ENCODE assay signal across 9 cellular contexts in genomic region chr6:13668291-13668928, GRCh38. TPM values are rescaled to one million over a fixed set of nuclear protein-coding genes. Genes with fewer than 3 reads are reported as not detected.
DNase-seq lines count a peak whose midpoint lies in the region; ATAC-seq and TF ChIP-seq lines count a peak whose summit lies in the region.
"Had no signal": no experiment of that assay in that cellular context is flagged by ENCODE, and none has a peak within 500 bp of the region (broad histone marks: within the 10 kb centered on the region; RNA-seq: fewer than 3 reads in every experiment).

No MANE protein-coding gene starts in this region.

- H3K27me3 ChIP-seq in IMR-90 (ENCODE audit: control insufficient read depth, insufficient read depth, low read length), result no peaks in the 10 kb centered on the region
- H3K27me3 ChIP-seq in H9 (ENCODE audit: insufficient read depth, low read length), result no peaks in the 10 kb centered on the region

- no peak for TF ChIP-seq RAD21 in IMR-90 (IDR thresholded peaks at IDR 0.05; ENCODE audit: low read length)

- H3K56ac ChIP-seq in IMR-90 (ENCODE audit: extremely low read depth, insufficient read depth, low read length), result no peak overlapping the region
- no peak overlapping the region for H3K56ac ChIP-seq in H9 (ENCODE audit: insufficient read length, low read depth, low read length)

- no peak overlapping the region for H3K14ac ChIP-seq in IMR-90 (replicated peaks; ENCODE audit: low read depth, low read length)
- no peak overlapping the region for H3K14ac ChIP-seq in H9 (ENCODE audit: insufficient read depth, low read length)

- no peak for TF ChIP-seq POLR2A in IMR-90 (IDR thresholded peaks at IDR 0.05; ENCODE audit: low read depth, low read length)

- H3T11ph ChIP-seq in H9 (ENCODE audit: low read length), result no peak overlapping the region

- peaks cover 3% of the 10 kb centered on the region; the same call in 1 of the 2 replicates for H3K4me1 ChIP-seq in IMR-90 (ENCODE audit: control insufficient read depth, insufficient read depth, low read length)
- no peaks in the 10 kb centered on the region; the same call in 1 of the 2 replicates for H3K4me1 ChIP-seq in H9 (ENCODE audit: insufficient read depth, low read length)

- TF ChIP-seq CTCF in IMR-90 (conservative IDR thresholded peaks at IDR 0.05; ENCODE audit: low read depth, low read length) (no peak), H9 (conservative IDR thresholded peaks at IDR 0.05) (no peak)

- no peak overlapping the region for H3K4me3 ChIP-seq in IMR-90 (ENCODE audit: insufficient read depth, low read depth, low read length)

- BruUV-seq in IMR-90 (replicated peaks; lab: Mats Ljungman, UMichigan), result no TSS peak

- H3K79me1 ChIP-seq in IMR-90 (ENCODE audit: low read depth in 1 of 2, low read length in 2 of 2) (peaks cover 18 to 51% of the 10 kb centered on the region in 2 experiments), H9 (ENCODE audit: insufficient read depth, low read depth, low read length, poor library complexity, severe bottlenecking) (no peaks in the 10 kb centered on the region)

- no peak overlapping the region for H4K91ac ChIP-seq in IMR-90 (ENCODE audit: insufficient read depth, low read depth, low read length)
- H4K91ac ChIP-seq in H9 (ENCODE audit: insufficient read length, low read depth, low read length), result no peak overlapping the region

- H4K8ac ChIP-seq in IMR-90 (ENCODE audit: low read depth in 2 of 2, low read length in 2 of 2) (no peak overlapping the region), H9 (replicated peaks; ENCODE audit: insufficient read length, low read depth, low read length) (no peak overlapping the region)

- no peak overlapping the region for H2AK9ac ChIP-seq in IMR-90 (replicated peaks; ENCODE audit: low read depth, low read length, poor library complexity)

- peak; percentile 60 for ATAC-seq in activated T-cell treated with anti-CD3 and anti-CD28 coated beads, Interleukin-2, amount 50 U/mL, for 4 hours
- ATAC-seq in IMR-90 (ENCODE audit: low read depth), result no peak
- peak; percentile 91 for ATAC-seq in activated naive CD8-positive, alpha-beta T cell treated with anti-CD3 and anti-CD28 coated beads, Interleukin-2, amount 50 U/mL, for 24 hours
- ATAC-seq in stimulated activated naive CD8-positive, alpha-beta T cell treated with anti-CD3 and anti-CD28 coated beads, Interleukin-15, Interleukin-2, amounts not matched to agents 100 U/mL and 50 U/mL, for 24 hours, result peak; percentile 92
- ATAC-seq in GM18511 (IDR thresholded peaks at IDR 0.05; ENCODE audit: unreplicated experiment), result no peak

- no peaks in the 10 kb centered on the region; the same call in 1 of the 2 replicates for H3K9me1 ChIP-seq in IMR-90 (ENCODE audit: insufficient read depth, low read length)

- H3K4me3 Mint-ChIP-seq in activated T-cell treated with anti-CD3 and anti-CD28 coated beads, Interleukin-2, amount 50 U/mL, for 4 hours, result peak overlapping the region; percentile 54
- peak overlapping the region; percentile 39 for H3K4me3 Mint-ChIP-seq in activated naive CD8-positive, alpha-beta T cell treated with anti-CD3 and anti-CD28 coated beads, Interleukin-2, amount 50 U/mL, for 24 hours
- no peak overlapping the region for H3K4me3 Mint-ChIP-seq in H9

- H3K9me3 ChIP-seq in IMR-90 (ENCODE audit: control insufficient read depth, insufficient read depth, low read length) (no peaks in the 10 kb centered on the region), H9 (ENCODE audit: control insufficient read depth, low read depth, low read length) (no peaks in the 10 kb centered on the region)

- CTCF ChIA-PET in IMR-90 (lab: Yijun Ruan, JAX), result no interaction called here

- no peak overlapping the region for H3K4ac ChIP-seq in IMR-90 (ENCODE audit: low read depth, low read length)
- H3K4ac ChIP-seq in H9 (ENCODE audit: low read depth, low read length), result no peak overlapping the region

- no peak overlapping the region for H3K23ac ChIP-seq in IMR-90 (ENCODE audit: low read depth, low read length)
- no peak overlapping the region for H3K23ac ChIP-seq in H9 (ENCODE audit: insufficient read length, low read depth, low read length)

- H2BK5ac ChIP-seq in IMR-90 (ENCODE audit: low read depth, low read length, poor library complexity, severe bottlenecking), result no peak overlapping the region
- no peak overlapping the region for H2BK5ac ChIP-seq in H9 (ENCODE audit: insufficient read length, low read length)

- H4K5ac ChIP-seq in IMR-90 (ENCODE audit: low read depth, low read length) (no peak overlapping the region), H9 (ENCODE audit: insufficient read length, low read depth, low read length) (no peak overlapping the region)

- H3K4me2 ChIP-seq in IMR-90 (ENCODE audit: low read depth, low read length) (no peak overlapping the region), H9 (ENCODE audit: insufficient read depth, insufficient read length, low read length) (no peak overlapping the region)

- no peak for DNase-seq in activated T-cell treated with anti-CD3 and anti-CD28 coated beads, Interleukin-2, amount 50 U/mL, for 4 hours
- DNase-seq in activated T-cell treated with anti-CD3 and anti-CD28 coated beads for 4 hours (no peak), IMR-90 (no peak), H9 (no peak), T1000 (lab: John Stamatoyannopoulos, UW) (no peak)
- DNase-seq in activated naive CD8-positive, alpha-beta T cell treated with anti-CD3 and anti-CD28 coated beads, Interleukin-2, amount 50 U/mL, for 24 hours, result no peak
- no peak for DNase-seq in stimulated activated naive CD8-positive, alpha-beta T cell treated with anti-CD3 and anti-CD28 coated beads, Interleukin-15, Interleukin-2, amounts not matched to agents 100 U/mL and 50 U/mL, for 24 hours
- DNase-seq: NCI-H69 had no signal

- peaks cover 89% of the 10 kb centered on the region for H3K4me1 Mint-ChIP-seq in activated T-cell treated with anti-CD3 and anti-CD28 coated beads, Interleukin-2, amount 50 U/mL, for 4 hours (ENCODE audit: low read depth)
- peaks cover 90% of the 10 kb centered on the region for H3K4me1 Mint-ChIP-seq in activated naive CD8-positive, alpha-beta T cell treated with anti-CD3 and anti-CD28 coated beads, Interleukin-2, amount 50 U/mL, for 24 hours
- H3K4me1 Mint-ChIP-seq in H9, result peaks cover 25 to 47% of the 10 kb centered on the region in 2 experiments

- H4K20me1 ChIP-seq in IMR-90 (ENCODE audit: insufficient read depth, low read length) (peaks cover 50% of the 10 kb centered on the region), H9 (ENCODE audit: control insufficient read depth, insufficient read depth, insufficient read length) (no peaks in the 10 kb centered on the region)

- H3K9me3 Mint-ChIP-seq in activated T-cell treated with anti-CD3 and anti-CD28 coated beads, Interleukin-2, amount 50 U/mL, for 4 hours, result no peaks in the 10 kb centered on the region
- H3K9me3 Mint-ChIP-seq in activated naive CD8-positive, alpha-beta T cell treated with anti-CD3 and anti-CD28 coated beads, Interleukin-2, amount 50 U/mL, for 24 hours, result no peaks in the 10 kb centered on the region
- H3K9me3 Mint-ChIP-seq in H9, result peaks cover 4% of the 10 kb centered on the region in 2 experiments; a peak in 3 of 5 replicates

- H2BK120ac ChIP-seq in IMR-90 (ENCODE audit: low read depth, low read length) (no peak overlapping the region), H9 (ENCODE audit: low read depth, low read length, poor library complexity, severe bottlenecking) (no peak overlapping the region)

- intact Hi-C loops in IMR-90 (cut with micrococcal nuclease), result loop anchor here (5.0 kb wide), 1 partner anchor 36 kb away; no protein-coding TSS in a partner anchor

- H2BK15ac ChIP-seq in IMR-90 (ENCODE audit: low read depth, low read length) (no peak overlapping the region), H9 (ENCODE audit: low read depth, low read length) (no peak overlapping the region)

- H2BK12ac ChIP-seq in H9 (ENCODE audit: insufficient read length, low read depth, low read length), result no peak overlapping the region

- H2AK5ac ChIP-seq in IMR-90 (ENCODE audit: low read depth, low read length) (no peak overlapping the region), H9 (ENCODE audit: insufficient read length, low read length) (no peak overlapping the region)

- H2BK20ac ChIP-seq in IMR-90 (ENCODE audit: low read depth, low read length) (no peak overlapping the region), H9 (ENCODE audit: low read depth, low read length, poor library complexity, severe bottlenecking) (no peak overlapping the region)

- H3K79me2 ChIP-seq in H9 (ENCODE audit: insufficient read depth, low read length), result no peaks in the 10 kb centered on the region; the same call in 1 of the 2 replicates

- peaks cover 5% of the 10 kb centered on the region for H3K36me3 Mint-ChIP-seq in activated T-cell treated with anti-CD3 and anti-CD28 coated beads, Interleukin-2, amount 50 U/mL, for 4 hours (ENCODE audit: insufficient read depth)
- H3K36me3 Mint-ChIP-seq in activated naive CD8-positive, alpha-beta T cell treated with anti-CD3 and anti-CD28 coated beads, Interleukin-2, amount 50 U/mL, for 24 hours (ENCODE audit: low read depth), result peaks cover 15% of the 10 kb centered on the region
- H3K36me3 Mint-ChIP-seq in H9 (ENCODE audit: insufficient read depth in 1 of 3, low read depth in 3 of 3), result peaks cover 3 to 11% (median 9%) of the 10 kb centered on the region in 3 experiments; a peak in 4 of 7 replicates

- dilution Hi-C loops in IMR-90 (cut with HindIII; ENCODE audit: low sequenced_read_pairs, unreplicated experiment), result no loop called here

- no peaks in the 10 kb centered on the region for H3K36me3 ChIP-seq in IMR-90 (ENCODE audit: control insufficient read depth, insufficient read depth, low read length)

- no CpG with 5 or more reads among the region's 2 CpGs for WGBS in IMR-90 (ENCODE audit: extremely low coverage in 2 of 2, insufficient read length in 1 of 2), 2 experiments
- WGBS in H9 (ENCODE audit: extremely low coverage, insufficient read length, low lambda C conversion rate), result no CpG with 5 or more reads among the region's 2 CpGs

- no peaks in the 10 kb centered on the region for H3K23me2 ChIP-seq in H9 (ENCODE audit: insufficient read length, low read depth, low read length, poor library complexity, severe bottlenecking)

- peak overlapping the region; percentile 80 for H3K27ac Mint-ChIP-seq in activated naive CD8-positive, alpha-beta T cell treated with anti-CD3 and anti-CD28 coated beads, Interleukin-2, amount 50 U/mL, for 24 hours
- H3K27ac Mint-ChIP-seq in H9, result peak overlapping the region in 1 of 3 experiments; percentile 74; a peak in 3 of 7 replicates

- POLR2A ChIA-PET in IMR-90 (lab: Charles Lee; ENCODE audit: unreplicated experiment), result no interaction called here

- in situ Hi-C loops in IMR-90 (cut with MboI; ENCODE audit: low sequenced_read_pairs), result no loop called here

- H3K27ac ChIP-seq in IMR-90 (ENCODE audit: insufficient read depth, low read length) (no peak overlapping the region), H9 (ENCODE audit: insufficient read length, low read depth, low read length) (no peak overlapping the region)

- H2AFZ ChIP-seq in IMR-90 (replicated peaks; ENCODE audit: low read length, poor library complexity) (no peak overlapping the region), H9 (ENCODE audit: low read length) (no peak overlapping the region)

- H3K9ac ChIP-seq in IMR-90 (ENCODE audit: low read depth, low read length) (no peak overlapping the region), H9 (ENCODE audit: extremely low read depth, insufficient read length, low read length) (no peak overlapping the region)

- H3K18ac ChIP-seq in IMR-90 (ENCODE audit: low read depth, low read length) (no peak overlapping the region), H9 (ENCODE audit: insufficient read length, low read depth, low read length) (no peak overlapping the region)

- no peaks in the 10 kb centered on the region for H3K27me3 Mint-ChIP-seq in activated T-cell treated with anti-CD3 and anti-CD28 coated beads, Interleukin-2, amount 50 U/mL, for 4 hours (ENCODE audit: low read depth)
- no peaks in the 10 kb centered on the region for H3K27me3 Mint-ChIP-seq in activated naive CD8-positive, alpha-beta T cell treated with anti-CD3 and anti-CD28 coated beads, Interleukin-2, amount 50 U/mL, for 24 hours
- H3K27me3 Mint-ChIP-seq in H9 (ENCODE audit: low read depth), result no peaks in the 10 kb centered on the region

RNA-seq across cellular contexts. Expression of gene RANBP9, which starts 43.2 kb away (rescaled TPM):
- 10 to 100 TPM; 49.2 to 61.3 (median 51.9) TPM for total RNA-seq in activated T-cell treated with anti-CD3 and anti-CD28 coated beads, Interleukin-2, amount 50 U/mL, for 4 hours
- total RNA-seq in IMR-90 (2012; rRNA removed) (17.7 and 23.3 TPM in 2 replicates), H9 (2021) (35.8 and 37.2 TPM in 2 replicates)
- polyA plus RNA-seq in IMR-90 (2012; rRNA removed), result 22.1 and 27.8 TPM in 2 replicates
- 4.6 and 5.4 TPM in 2 replicates for polyA plus RNA-seq in IMR-90 (2012; cell fraction: cytosol; rRNA removed)
- polyA plus RNA-seq in IMR-90 (2012; cell fraction: nucleus; rRNA removed; ENCODE audit: low replicate concordance), result 3.0 and 31.7 TPM in 2 replicates

RNA-seq across cellular contexts. Expression of gene NOL7, which starts 53.3 kb away (rescaled TPM):
- total RNA-seq in activated T-cell treated with anti-CD3 and anti-CD28 coated beads, Interleukin-2, amount 50 U/mL, for 4 hours, result 100 to 1,000 TPM; 194 to 213 (median 201) TPM
- total RNA-seq in IMR-90 (2012; rRNA removed) (21.3 and 60.8 TPM in 2 replicates), H9 (2021) (70.5 and 72.1 TPM in 2 replicates)
- polyA plus RNA-seq in IMR-90 (2012; rRNA removed), result 33.4 and 34.5 TPM in 2 replicates
- 36.6 and 39.1 TPM in 2 replicates for polyA plus RNA-seq in IMR-90 (2012; cell fraction: cytosol; rRNA removed)
- polyA plus RNA-seq in IMR-90 (2012; cell fraction: nucleus; rRNA removed; ENCODE audit: low replicate concordance), result 16.3 and 34.0 TPM in 2 replicates

Comparison
In these comparisons a context has a peak if more than half of its experiments do, and no peak if none do; other contexts are left out.
1. ATAC-seq: peak in activated T-cell treated with anti-CD3 and anti-CD28 coated beads, Interleukin-2, amount 50 U/mL, for 4 hours (2 of 2), activated naive CD8-positive, alpha-beta T cell treated with anti-CD3 and anti-CD28 coated beads, Interleukin-2, amount 50 U/mL, for 24 hours (single experiment) and stimulated activated naive CD8-positive, alpha-beta T cell treated with anti-CD3 and anti-CD28 coated beads, Interleukin-15, Interleukin-2, amounts not matched to agents 100 U/mL and 50 U/mL, for 24 hours (single experiment); none in IMR-90 (single experiment) and GM18511 (single experiment).
2. H3K4me3 Mint-ChIP-seq: peak in activated T-cell treated with anti-CD3 and anti-CD28 coated beads, Interleukin-2, amount 50 U/mL, for 4 hours (single experiment) and activated naive CD8-positive, alpha-beta T cell treated with anti-CD3 and anti-CD28 coated beads, Interleukin-2, amount 50 U/mL, for 24 hours (single experiment); none in H9 (0 of 2).